18 cellular contexts compared by ENCODE assay signal in the genomic region with DNA sequence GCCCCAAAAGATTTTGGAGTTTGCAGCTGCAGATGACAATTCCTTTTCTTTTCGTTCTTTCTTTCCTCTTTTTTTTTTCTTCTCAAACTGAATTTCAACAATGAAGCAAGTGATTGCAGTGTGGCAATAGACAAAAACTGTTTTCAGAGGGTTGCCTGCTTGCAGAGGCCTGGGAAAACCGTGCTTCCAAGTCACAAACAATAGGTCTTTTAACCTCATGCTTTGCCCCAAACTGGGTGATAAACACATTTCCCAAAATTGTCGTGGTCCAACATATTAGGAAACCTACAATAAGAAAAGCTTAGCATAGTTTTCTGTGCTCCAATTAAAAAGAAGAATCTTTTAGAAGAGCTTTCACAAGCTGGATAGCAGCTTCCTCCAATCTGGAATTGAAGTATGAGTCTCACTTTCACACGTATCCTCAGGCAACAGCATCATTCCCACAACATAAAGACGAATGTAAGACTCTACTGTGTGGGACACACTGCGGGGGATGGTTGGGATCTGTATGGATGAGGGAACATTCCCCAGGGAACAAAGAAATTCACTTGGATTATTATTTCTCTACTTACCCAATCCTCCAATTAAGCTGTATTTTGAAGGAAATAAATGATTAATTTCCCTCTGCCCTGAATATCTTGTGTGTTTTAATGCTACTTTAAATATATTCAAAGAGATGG.
A peak's percentile ranks its signal among the peaks of the same experiment; 100 is the strongest.
DNase-seq lines count a peak whose midpoint lies in the region; ATAC-seq and TF ChIP-seq lines count a peak whose summit lies in the region.
"Had no signal": no experiment of that assay in that cellular context is flagged by ENCODE, and none has a peak within 500 bp of the region (broad histone marks: within the 10 kb centered on the region; RNA-seq: fewer than 3 reads in every experiment).

No MANE protein-coding gene starts in this region.

- H3K4me1 Mint-ChIP-seq in activated naive CD8-positive, alpha-beta T cell treated with anti-CD3 and anti-CD28 coated beads for 36 hours: peaks cover 42% of the 10 kb centered on the region
- peaks cover 42% of the 10 kb centered on the region for H3K4me1 Mint-ChIP-seq in activated naive CD8-positive, alpha-beta T cell treated with anti-CD3 and anti-CD28 coated beads, Interleukin-2, amount 50 U/mL, for 24 hours
- H3K4me1 Mint-ChIP-seq in naive thymus-derived CD8-positive, alpha-beta T cell: peaks cover 31 to 57% (median 50%) of the 10 kb centered on the region in 4 donors

- H3K27me3 ChIP-seq in ectodermal cell (ENCODE audit: control insufficient read depth, insufficient read depth, low read length, poor library complexity, severe bottlenecking): no peaks in the 10 kb centered on the region
- no peaks in the 10 kb centered on the region for H3K27me3 ChIP-seq in Peyer's patch
- H3K27me3 ChIP-seq: BLaER1 had no signal

- H3K4me3 Mint-ChIP-seq in activated naive CD8-positive, alpha-beta T cell treated with anti-CD3 and anti-CD28 coated beads for 36 hours: no peak overlapping the region
- no peak overlapping the region for H3K4me3 Mint-ChIP-seq in activated naive CD8-positive, alpha-beta T cell treated with anti-CD3 and anti-CD28 coated beads, Interleukin-2, amount 50 U/mL, for 24 hours
- H3K4me3 Mint-ChIP-seq in naive thymus-derived CD8-positive, alpha-beta T cell: peak overlapping the region in 3 of 10 donors; percentile 52 to 79 (median 73)

- H3K36me3 Mint-ChIP-seq in activated naive CD8-positive, alpha-beta T cell treated with anti-CD3 and anti-CD28 coated beads for 36 hours: peaks cover 40% of the 10 kb centered on the region
- peaks cover 22% of the 10 kb centered on the region for H3K36me3 Mint-ChIP-seq in activated naive CD8-positive, alpha-beta T cell treated with anti-CD3 and anti-CD28 coated beads, Interleukin-2, amount 50 U/mL, for 24 hours (ENCODE audit: low read depth)
- peaks cover 0 to 16% (median 12%) of the 10 kb centered on the region in 3 donors for H3K36me3 Mint-ChIP-seq in naive thymus-derived CD8-positive, alpha-beta T cell

- TF ChIP-seq POLR2A in Peyer's patch (IDR thresholded peaks at IDR 0.05): no peak

- H3K36me3 ChIP-seq in ectodermal cell (ENCODE audit: control insufficient read depth, insufficient read depth, low read length) (no peaks in the 10 kb centered on the region), Peyer's patch (no peaks in the 10 kb centered on the region)
- H3K36me3 ChIP-seq: BLaER1 had no signal

- WGBS in ectodermal cell, 2 experiments: 47 to 52% methylated on average over 4 of the region's 6 CpGs

- TF ChIP-seq CTCF in Peyer's patch (IDR thresholded peaks at IDR 0.05): no peak

- no peaks in the 10 kb centered on the region for H3K27me3 Mint-ChIP-seq in activated naive CD8-positive, alpha-beta T cell treated with anti-CD3 and anti-CD28 coated beads for 36 hours
- no peaks in the 10 kb centered on the region for H3K27me3 Mint-ChIP-seq in activated naive CD8-positive, alpha-beta T cell treated with anti-CD3 and anti-CD28 coated beads, Interleukin-2, amount 50 U/mL, for 24 hours
- no peaks in the 10 kb centered on the region for H3K27me3 Mint-ChIP-seq in naive thymus-derived CD8-positive, alpha-beta T cell

- ATAC-seq in activated naive CD8-positive, alpha-beta T cell treated with anti-CD3 and anti-CD28 coated beads, Interleukin-2, amount 50 U/mL, for 24 hours: no peak
- no peak for ATAC-seq in naive thymus-derived CD8-positive, alpha-beta T cell
- ATAC-seq in GM19463 (IDR thresholded peaks at IDR 0.05; ENCODE audit: unreplicated experiment): no peak
- ATAC-seq: K562 had no signal

- H3K4me1 ChIP-seq in ectodermal cell (ENCODE audit: control insufficient read depth, insufficient read depth, low read length) (peaks cover 21% of the 10 kb centered on the region), Peyer's patch (no peaks in the 10 kb centered on the region)
- H3K4me1 ChIP-seq: BLaER1 had no signal

- POLR2A ChIA-PET in naive thymus-derived CD8-positive, alpha-beta T cell (lab: Charles Lee): interaction anchor here (1.5 to 1.7 kb wide), 2 partner anchors 146 to 1109 kb away, joined by 3 to 5 read pairs; a partner anchor contains a TSS

- H3K4me3 ChIP-seq in ectodermal cell (ENCODE audit: insufficient read depth, low read depth, low read length): no peak overlapping the region
- H3K4me3 ChIP-seq in Peyer's patch: no peak overlapping the region
- H3K4me3 ChIP-seq: BLaER1, GM12878, K562 had no signal

- H3K9me3 ChIP-seq in ectodermal cell (ENCODE audit: control insufficient read depth, low read length) (no peaks in the 10 kb centered on the region), Peyer's patch (no peaks in the 10 kb centered on the region)

- H3K27ac ChIP-seq in ectodermal cell (ENCODE audit: insufficient read depth, low read depth, low read length, poor library complexity, severe bottlenecking) (peak overlapping the region; percentile 79), Peyer's patch (no peak overlapping the region), caudate nucleus (ENCODE audit: low read depth, low read length) (no peak overlapping the region)
- H3K27ac ChIP-seq: BLaER1 had no signal

- peak overlapping the region; percentile 67 for H3K27ac Mint-ChIP-seq in activated naive CD8-positive, alpha-beta T cell treated with anti-CD3 and anti-CD28 coated beads for 36 hours
- no peak overlapping the region for H3K27ac Mint-ChIP-seq in activated naive CD8-positive, alpha-beta T cell treated with anti-CD3 and anti-CD28 coated beads, Interleukin-2, amount 50 U/mL, for 24 hours
- H3K27ac Mint-ChIP-seq in naive thymus-derived CD8-positive, alpha-beta T cell: peak overlapping the region in 8 of 10 donors; percentile 53 to 99 (median 90)

- DNase-seq in activated naive CD8-positive, alpha-beta T cell treated with anti-CD3 and anti-CD28 coated beads for 36 hours: no peak
- DNase-seq in activated naive CD8-positive, alpha-beta T cell treated with anti-CD3 and anti-CD28 coated beads, Interleukin-2, amount 50 U/mL, for 24 hours: no peak
- no peak for DNase-seq in naive thymus-derived CD8-positive, alpha-beta T cell
- DNase-seq in NCI-H226: no peak
- DNase-seq in Peyer's patch: no peak
- no peak for DNase-seq in caudate nucleus (lab: John Stamatoyannopoulos, UW)
- DNase-seq: DMS 273 treated with DMSO at 0.1 percent for 48 hours, GDM1, MV-4-11, NCI-H187 treated with DMSO at 0.1 percent for 48 hours, NCI-H2171, NCI-H510A treated with DMSO at 0.1 percent for 48 hours, RPMI8226 had no signal

- peaks cover 28% of the 10 kb centered on the region for H3K9me3 Mint-ChIP-seq in activated naive CD8-positive, alpha-beta T cell treated with anti-CD3 and anti-CD28 coated beads for 36 hours
- peaks cover 17% of the 10 kb centered on the region for H3K9me3 Mint-ChIP-seq in activated naive CD8-positive, alpha-beta T cell treated with anti-CD3 and anti-CD28 coated beads, Interleukin-2, amount 50 U/mL, for 24 hours
- H3K9me3 Mint-ChIP-seq in naive thymus-derived CD8-positive, alpha-beta T cell: peaks cover 3 to 22% (median 13%) of the 10 kb centered on the region in 9 donors
